ENCODE assay signal across 12 cellular contexts in the genomic region with DNA sequence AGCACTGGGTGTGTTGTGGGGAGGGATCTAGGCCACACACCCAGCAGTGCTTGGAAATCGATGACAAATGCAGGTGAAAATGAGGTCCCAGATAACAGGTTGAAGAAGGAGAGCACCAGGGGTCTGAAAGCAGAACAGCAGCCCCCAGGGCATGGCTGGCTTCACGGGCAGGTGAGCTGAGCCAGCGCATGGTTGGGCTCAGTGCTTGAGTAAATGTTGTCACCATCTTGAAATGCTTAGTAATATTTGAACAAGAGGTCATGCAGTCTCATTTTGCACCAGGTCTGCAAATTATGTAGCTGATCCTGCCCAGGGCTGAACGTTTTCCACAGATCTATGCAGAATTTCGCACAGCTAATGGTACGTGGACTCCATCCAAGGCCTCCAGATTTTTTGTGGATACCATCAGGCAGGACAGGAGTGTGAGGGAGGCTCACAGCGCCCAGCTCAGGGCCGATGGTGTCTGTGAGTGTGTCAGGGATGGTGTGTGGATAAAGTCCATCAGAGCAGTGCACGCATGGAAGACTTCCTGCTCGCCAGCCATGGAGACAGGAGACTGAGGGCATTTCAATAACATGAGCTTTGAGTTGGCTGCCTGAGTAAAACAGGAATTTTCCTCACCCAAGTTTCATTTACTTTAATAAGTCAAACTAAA. TPM values are rescaled to one million over a fixed set of nuclear protein-coding genes. Genes with fewer than 3 reads are reported as not detected.
DNase-seq lines count a peak whose midpoint lies in the region; TF ChIP-seq lines count a peak whose summit lies in the region.
"Had no signal": no experiment of that assay in that cellular context is flagged by ENCODE, and none has a peak within 500 bp of the region (broad histone marks: within the 10 kb centered on the region; RNA-seq: fewer than 3 reads in every experiment).

No MANE protein-coding gene starts in this region.

- no peaks in the 10 kb centered on the region for H3K79me2 ChIP-seq in GM23248 (ENCODE audit: insufficient read depth)

- no peaks in the 10 kb centered on the region for H3K79me1 ChIP-seq in neuronal stem cell (ENCODE audit: low read depth, low read length)

- H3K27ac ChIP-seq in GM23248 (peak overlapping the region; percentile 75), neuronal stem cell (replicated peaks; ENCODE audit: low read length) (no peak overlapping the region), adrenal gland (no peak overlapping the region)
- H3K27ac ChIP-seq: lower lobe of right lung, prostate gland had no signal

- H4K20me1 ChIP-seq in GM23248 (ENCODE audit: insufficient read depth) = no peaks in the 10 kb centered on the region

- H3K9me3 ChIP-seq in GM23248 (ENCODE audit: low read depth) (no peaks in the 10 kb centered on the region), neuronal stem cell (replicated peaks in 1 of 2; ENCODE audit: control insufficient read depth in 2 of 2, insufficient read depth in 1 of 2, low read depth in 1 of 2, low read length in 2 of 2) (no peaks in the 10 kb centered on the region), adrenal gland (replicated peaks in 1 of 3) (no peaks in the 10 kb centered on the region)
- H3K9me3 ChIP-seq: heart left ventricle, lower lobe of right lung, prostate gland had no signal

- no peak overlapping the region for H3K4ac ChIP-seq in neuronal stem cell (ENCODE audit: low read length)

- WGBS in GM23248 (ENCODE audit: low coverage in 1 of 2, low lambda C conversion rate in 2 of 2, missing lambda C conversion rate in 2 of 2), 2 experiments = 59 to 61% methylated on average over 10 of the region's 10 CpGs
- WGBS in neuronal stem cell (ENCODE audit: extremely low coverage in 2 of 2, insufficient read length in 2 of 2, insufficient replicate concordance in 1 of 2), 2 donors = no CpG with 5 or more reads among the region's 10 CpGs
- 91 to 93% (median 91%) methylated on average over 10 of the region's 10 CpGs for WGBS in adrenal gland, 4 donors

- H3K23ac ChIP-seq in neuronal stem cell (ENCODE audit: low read depth, low read length, poor library complexity) = peak overlapping the region; percentile 74

- H3F3A ChIP-seq in GM23248 (ENCODE audit: insufficient read depth) = peaks cover 30% of the 10 kb centered on the region

- TF ChIP-seq CTCF in GM20000 (IDR thresholded peaks at IDR 0.05; ENCODE audit: extremely low read depth, missing control alignments) = no peak
- TF ChIP-seq CTCF in adrenal gland (IDR thresholded peaks at IDR 0.05) = no peak

- H3K4me1 ChIP-seq in GM23248 (ENCODE audit: insufficient read depth) (peaks cover 37% of the 10 kb centered on the region), neuronal stem cell (ENCODE audit: control insufficient read depth in 2 of 2, insufficient read depth in 1 of 2, low read depth in 1 of 2, low read length in 2 of 2) (peaks cover 2 to 3% of the 10 kb centered on the region in 2 donors), adrenal gland (replicated peaks in 1 of 2) (peaks cover 1 to 7% of the 10 kb centered on the region in 2 donors)
- H3K4me1 ChIP-seq: prostate gland had no signal

- no peak for TF ChIP-seq POLR2A in adrenal gland (IDR thresholded peaks at IDR 0.05)

- peak overlapping the region; percentile 56 for H3K4me3 Mint-ChIP-seq in activated naive CD8-positive, alpha-beta T cell

- H4K91ac ChIP-seq in neuronal stem cell (ENCODE audit: low read depth, low read length, poor library complexity) = no peak overlapping the region

- H3K27me3 ChIP-seq in GM23248 (replicated peaks; ENCODE audit: insufficient read depth) (no peaks in the 10 kb centered on the region), neuronal stem cell (ENCODE audit: control insufficient read depth in 3 of 3, insufficient read depth in 3 of 3, low read depth in 1 of 3, low read length in 3 of 3) (no peaks in the 10 kb centered on the region), adrenal gland (no peaks in the 10 kb centered on the region)

- no peaks in the 10 kb centered on the region for H3K27me3 Mint-ChIP-seq in activated naive CD8-positive, alpha-beta T cell

- DNase-seq in NCI-H2029 (lab: John Stamatoyannopoulos, UW) (peak; percentile 17), NCI-H2029 treated with DMSO at 0.1 percent for 48 hours (lab: John Stamatoyannopoulos, UW) (no peak), GM23248 (peak; percentile 45), neuronal stem cell (ENCODE audit: low spot score) (no peak), NCI-H446 (lab: John Stamatoyannopoulos, UW) (no peak), GM20000 (ENCODE audit: low spot score) (no peak), adrenal gland (no peak)
- DNase-seq: effector CD8-positive, alpha-beta T cell; heart left ventricle; lower lobe of right lung had no signal

- H2BK15ac ChIP-seq in neuronal stem cell (ENCODE audit: low read length) = no peak overlapping the region

- H3K18ac ChIP-seq in neuronal stem cell (ENCODE audit: low read length) = peak overlapping the region; percentile 1

- H2AK5ac ChIP-seq in neuronal stem cell (ENCODE audit: low read depth, low read length) = peak overlapping the region; percentile 26

- H3K4me2 ChIP-seq in GM23248 (ENCODE audit: unreplicated experiment) = no peak overlapping the region
- no peak overlapping the region for H3K4me2 ChIP-seq in neuronal stem cell (ENCODE audit: insufficient read depth, low read length, poor library complexity, severe bottlenecking)

- no peaks in the 10 kb centered on the region for H3K36me3 Mint-ChIP-seq in activated naive CD8-positive, alpha-beta T cell

- peaks cover 70% of the 10 kb centered on the region for H3K4me1 Mint-ChIP-seq in activated naive CD8-positive, alpha-beta T cell (ENCODE audit: low read depth)

- in situ Hi-C loops in GM23248 (cut with MboI) = loop anchor here (25.0 kb wide), 1 partner anchor 292 kb away; no protein-coding TSS in a partner anchor

- peak overlapping the region; percentile 93 for H3K27ac Mint-ChIP-seq in activated naive CD8-positive, alpha-beta T cell

- no peak overlapping the region for H4K8ac ChIP-seq in neuronal stem cell (ENCODE audit: low read depth, low read length)

- H2BK120ac ChIP-seq in neuronal stem cell (ENCODE audit: low read depth, low read length) = no peak overlapping the region

- no peaks in the 10 kb centered on the region for H3K36me3 ChIP-seq in GM23248 (ENCODE audit: low read depth)
- H3K36me3 ChIP-seq in neuronal stem cell (replicated peaks in 1 of 2; ENCODE audit: control insufficient read depth in 2 of 2, insufficient read depth in 2 of 2, low read length in 2 of 2) = no peaks in the 10 kb centered on the region
- no peaks in the 10 kb centered on the region for H3K36me3 ChIP-seq in adrenal gland (replicated peaks in 1 of 2)
- H3K36me3 ChIP-seq: heart left ventricle, lower lobe of right lung, prostate gland had no signal

- intact Hi-C loops in adrenal gland (cut with DNase I) = no loop called here

- H2AFZ ChIP-seq in GM23248 = no peak overlapping the region
- H2AFZ ChIP-seq in neuronal stem cell (ENCODE audit: low read length) = no peak overlapping the region

- no peaks in the 10 kb centered on the region for H3K9me3 Mint-ChIP-seq in activated naive CD8-positive, alpha-beta T cell (ENCODE audit: low read depth)

- no peaks in the 10 kb centered on the region for H3K9me2 ChIP-seq in GM23248 (ENCODE audit: insufficient read depth)

- H2BK5ac ChIP-seq in neuronal stem cell (ENCODE audit: low read length) = no peak overlapping the region

- H3K14ac ChIP-seq in neuronal stem cell (ENCODE audit: low read length) = no peak overlapping the region

- no peak overlapping the region for H2BK12ac ChIP-seq in neuronal stem cell (ENCODE audit: low read length)

- H3K9ac ChIP-seq in GM23248 (peak overlapping the region; percentile 19; the same call in 1 of the 2 replicates), neuronal stem cell (ENCODE audit: low read depth, low read length, poor library complexity) (no peak overlapping the region)

- H3K4me3 ChIP-seq in GM23248 (no peak overlapping the region), neuronal stem cell (ENCODE audit: low read length in 2 of 2) (no peak overlapping the region), adrenal gland (no peak overlapping the region)
- H3K4me3 ChIP-seq: heart left ventricle, lower lobe of right lung, prostate gland had no signal

RNA-seq across cellular contexts. Expression of a gene that starts 53.1 kb away (rescaled TPM):
- 77.8 and 89.6 TPM in 2 replicates for total RNA-seq in GM23248 (2014; rRNA removed; shearing (Covaris generic))
- polyA plus RNA-seq in GM23248 (2016; fragmentation: Nextera tagmentation; extraction: Ambion mirVana) = 76.5 and 80.4 TPM in 2 replicates
- 21.0 TPM for polyA plus RNA-seq in neuronal stem cell (2013, experiment 1 of 2)
- polyA plus RNA-seq in neuronal stem cell (2013, experiment 2 of 2) = 21.3 TPM
- total RNA-seq in adrenal gland = 10 to 100 TPM; 42.2 to 59.6 (median 52.3) TPM
- 10 to 100 TPM; 27.7 to 49.9 (median 38.1) TPM for polyA plus RNA-seq in adrenal gland

Comparison
In these comparisons a context has a peak if more than half of its experiments do, and no peak if none do; other contexts are left out.
1. DNase-seq: peak in NCI-H2029 (single experiment) and GM23248 (single experiment); none in NCI-H2029 treated with DMSO at 0.1 percent for 48 hours (single experiment), neuronal stem cell (single experiment), NCI-H446 (0 of 2), GM20000 (single experiment) and adrenal gland (0 of 7).